ENCODE assay signal across 2 cellular contexts in the genomic region with DNA sequence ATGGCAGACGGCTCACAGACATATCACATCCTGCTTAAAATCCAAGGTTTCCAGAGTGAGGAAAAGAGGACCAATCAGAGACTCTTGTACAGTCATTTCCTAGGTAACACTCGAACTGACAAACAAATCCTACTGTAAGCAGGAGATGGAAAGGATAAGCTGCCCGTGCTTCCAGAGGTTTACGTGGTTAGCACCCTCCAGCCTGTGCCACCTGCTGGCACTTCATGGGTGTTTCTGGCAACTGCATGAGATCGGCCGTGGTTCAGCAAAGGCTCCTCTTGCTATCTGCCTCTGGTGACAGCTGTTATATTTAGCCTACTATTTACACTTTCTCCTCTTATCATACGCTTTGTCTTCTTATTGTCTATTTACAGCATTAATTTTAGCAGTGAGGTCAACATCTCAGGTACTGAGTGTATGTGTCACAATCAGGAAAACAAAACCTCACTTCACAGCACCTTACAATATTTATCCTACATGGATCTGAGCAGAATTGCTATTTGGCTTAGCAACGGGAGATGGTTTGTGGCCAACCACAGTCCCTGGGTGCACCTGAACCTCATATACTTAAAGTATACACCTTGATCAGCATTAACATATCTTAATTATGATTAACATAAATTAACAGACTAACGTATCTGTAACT.
TF ChIP-seq lines count a peak whose summit lies in the region.

No MANE protein-coding gene starts in this region.

TF ChIP-seq in SK-N-SH treated with all-trans-retinoic acid at 6 μM for 48 hours, 23 proteins besides CTCF, POLR2A, EP300 and RAD21 (continued from another document):
- no peak for TF ChIP-seq ZNF70 (CRISPR knock-in tag; IDR thresholded peaks at IDR 0.05)
- TF ChIP-seq ARNTL (CRISPR knock-in tag; IDR thresholded peaks at IDR 0.05; ENCODE audit: borderline replicate concordance, low read depth), result no peak
- no peak for TF ChIP-seq RARB (CRISPR knock-in tag; IDR thresholded peaks at IDR 0.05)
- TF ChIP-seq SNAI2 (CRISPR knock-in tag; IDR thresholded peaks at IDR 0.05), result no peak
- no peak for TF ChIP-seq ESRRG (CRISPR knock-in tag; IDR thresholded peaks at IDR 0.05)
- TF ChIP-seq ZFP3 (CRISPR knock-in tag; IDR thresholded peaks at IDR 0.05), result no peak
- TF ChIP-seq OSR1 (CRISPR knock-in tag; IDR thresholded peaks at IDR 0.05), result no peak
- no peak for TF ChIP-seq TCF4 (CRISPR knock-in tag; IDR thresholded peaks at IDR 0.05; ENCODE audit: borderline replicate concordance)
- no peak for TF ChIP-seq TSHZ2 (CRISPR knock-in tag; IDR thresholded peaks at IDR 0.05)
- no peak for TF ChIP-seq CSDC2 (CRISPR knock-in tag; IDR thresholded peaks at IDR 0.05)
- TF ChIP-seq POU6F1 (CRISPR knock-in tag; IDR thresholded peaks at IDR 0.05; ENCODE audit: borderline replicate concordance, low read depth), result no peak
- no peak for TF ChIP-seq GLIS3 (CRISPR knock-in tag; IDR thresholded peaks at IDR 0.05)

TF ChIP-seq in HepG2, 621 proteins besides CTCF, POLR2A, EP300 and RAD21 (continued from another document):
- TF ChIP-seq, protein P1, sequence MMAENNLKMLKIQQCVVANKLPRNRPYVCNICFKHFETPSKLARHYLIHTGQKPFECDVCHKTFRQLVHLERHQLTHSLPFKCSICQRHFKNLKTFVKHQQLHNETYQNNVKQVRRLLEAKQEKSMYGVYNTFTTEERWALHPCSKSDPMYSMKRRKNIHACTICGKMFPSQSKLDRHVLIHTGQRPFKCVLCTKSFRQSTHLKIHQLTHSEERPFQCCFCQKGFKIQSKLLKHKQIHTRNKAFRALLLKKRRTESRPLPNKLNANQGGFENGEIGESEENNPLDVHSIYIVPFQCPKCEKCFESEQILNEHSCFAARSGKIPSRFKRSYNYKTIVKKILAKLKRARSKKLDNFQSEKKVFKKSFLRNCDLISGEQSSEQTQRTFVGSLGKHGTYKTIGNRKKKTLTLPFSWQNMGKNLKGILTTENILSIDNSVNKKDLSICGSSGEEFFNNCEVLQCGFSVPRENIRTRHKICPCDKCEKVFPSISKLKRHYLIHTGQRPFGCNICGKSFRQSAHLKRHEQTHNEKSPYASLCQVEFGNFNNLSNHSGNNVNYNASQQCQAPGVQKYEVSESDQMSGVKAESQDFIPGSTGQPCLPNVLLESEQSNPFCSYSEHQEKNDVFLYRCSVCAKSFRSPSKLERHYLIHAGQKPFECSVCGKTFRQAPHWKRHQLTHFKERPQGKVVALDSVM (CRISPR knock-in tag; IDR thresholded peaks at IDR 0.05), result no peak
- TF ChIP-seq SALL1 (CRISPR knock-in tag; IDR thresholded peaks at IDR 0.05), result no peak
- TF ChIP-seq GATAD2A (CRISPR knock-in tag; IDR thresholded peaks at IDR 0.05), result no peak
TF ChIP-seq in HepG2: peak in this region for 0.
